In genomic region chr7:127635659-127636285, GRCh38 we compare ENCODE assay signal across 20 cellular contexts. TPM values are rescaled to one million over a fixed set of nuclear protein-coding genes. Genes with fewer than 3 reads are reported as not detected.
A peak's percentile ranks its signal among the peaks of the same experiment; 100 is the strongest.
DNase-seq lines count a peak whose midpoint lies in the region; ATAC-seq and TF ChIP-seq lines count a peak whose summit lies in the region.
"Had no signal": no experiment of that assay in that cellular context is flagged by ENCODE, and none has a peak within 500 bp of the region (broad histone marks: within the 10 kb centered on the region; RNA-seq: fewer than 3 reads in every experiment).

No MANE protein-coding gene starts in this region.

- H3K4me2 ChIP-seq in OCI-LY3 (ENCODE audit: low read length) = no peak overlapping the region

- ATAC-seq in GM19463 (IDR thresholded peaks at IDR 0.05; ENCODE audit: unreplicated experiment) (peak; percentile 95), HG03442 (IDR thresholded peaks at IDR 0.05; ENCODE audit: unreplicated experiment) (peak; percentile 39), right lobe of liver (peak; percentile 20 to 94 (median 46))

- whole genome bisulfite sequencing in right lobe of liver (ENCODE audit: insufficient coverage, low coverage, low lambda C conversion rate, missing lambda C conversion rate) = 75% methylated on average over 1 of the region's 3 CpGs

- H3K9ac ChIP-seq in OCI-LY3 (ENCODE audit: low read length) = no peak overlapping the region

- no peak for TF ChIP-seq POLR2A in right lobe of liver (IDR thresholded peaks at IDR 0.05)

- no peaks in the 10 kb centered on the region for H4K20me1 ChIP-seq in OCI-LY3 (ENCODE audit: insufficient read depth, low read length)

- no peak overlapping the region for H2AFZ ChIP-seq in OCI-LY3 (ENCODE audit: low read depth, low read length)

- TF ChIP-seq CTCF in OCI-LY3 (IDR thresholded peaks at IDR 0.05; ENCODE audit: low read depth, low read length) (0 out of 2 replicates have a peak, but pooled peaks have one; percentile 9), right lobe of liver (IDR thresholded peaks at IDR 0.05) (no peak)

- no peaks in the 10 kb centered on the region for H3K9me3 ChIP-seq in OCI-LY3 (ENCODE audit: insufficient read depth, low read length)
- H3K9me3 ChIP-seq in right lobe of liver = no peaks in the 10 kb centered on the region
- H3K9me3 ChIP-seq: Caco-2, SJSA1 had no signal

- H3K36me3 ChIP-seq in OCI-LY3 (replicated peaks; ENCODE audit: low read depth, low read length) = no peaks in the 10 kb centered on the region
- no peaks in the 10 kb centered on the region for H3K36me3 ChIP-seq in right lobe of liver
- H3K36me3 ChIP-seq: SJSA1 had no signal

- no peaks in the 10 kb centered on the region for H3K79me2 ChIP-seq in OCI-LY3 (ENCODE audit: low read length)

- no peaks in the 10 kb centered on the region for H3K4me1 ChIP-seq in OCI-LY3 (ENCODE audit: low read length)
- peaks cover 0 to 7% (median 0%) of the 10 kb centered on the region in 4 donors for H3K4me1 ChIP-seq in right lobe of liver

- DNase-seq in right lobe of liver (no peak), NCI-H345 treated with DMSO at 0.1 percent for 48 hours (lab: John Stamatoyannopoulos, UW; ENCODE audit: unreplicated experiment) (no peak), HK-2 (ENCODE audit: unreplicated experiment) (no peak), hypothalamus (lab: John Stamatoyannopoulos, UW) (no peak)
- DNase-seq: ACHN, DMS153, H9, Karpas-422, MM.1S, NCI-H1105 treated with DMSO at 0.1 percent for 48 hours, NCI-H1694 treated with DMSO at 0.1 percent for 48 hours, NCI-H774, SW 1271 had no signal

- no peak overlapping the region for H3K27ac ChIP-seq in OCI-LY3 (ENCODE audit: low read length)
- H3K27ac ChIP-seq in right lobe of liver = peak overlapping the region in 1 of 3 donors; percentile 12
- H3K27ac ChIP-seq: SJSA1 had no signal

- H3K4me3 ChIP-seq in OCI-LY3 (ENCODE audit: low read length) (no peak overlapping the region), right lobe of liver (no peak overlapping the region)
- H3K4me3 ChIP-seq: SJSA1 had no signal

- H3K27me3 ChIP-seq in OCI-LY3 (ENCODE audit: low read depth, low read length) (peaks cover 2% of the 10 kb centered on the region; the same call in 1 of the 2 replicates), right lobe of liver (no peaks in the 10 kb centered on the region)
- H3K27me3 ChIP-seq: SJSA1 had no signal

- intact Hi-C loops in right lobe of liver (cut with DNase I) = no loop called here

RNA-seq across cellular contexts. Expression of gene SND1, which starts 16.2 kb away (rescaled TPM):
- total RNA-seq in right lobe of liver = 100 to 1,000 TPM in 5 of 6 experiments, 10 to 100 TPM in 1; 77.5 to 150 (median 126) TPM

RNA-seq across cellular contexts. Expression of gene PAX4, which starts 17.8 kb away (rescaled TPM):
- total RNA-seq in right lobe of liver = not detected
- total RNA-seq: Caco-2; H9; NCI-H460; SJSA1; T-helper 2 cell treated with Interferon-gamma antibody and Interleukin-4, amounts not matched to agents 100 ng/mL and 5 ng/mL, for 36 hours had no signal

RNA-seq across cellular contexts. Expression of gene FSCN3, which starts 42.2 kb away (rescaled TPM):
- 1 to 10 TPM in 2 of 6 experiments, under 1 TPM in 1, not detected in 3; 0.68 to 1.5 (median 1.2) TPM for total RNA-seq in right lobe of liver

RNA-seq across cellular contexts. Expression of gene ARF5, which starts 47.6 kb away (rescaled TPM):
- 100 to 1,000 TPM in 1 of 6 experiments, 10 to 100 TPM in 5; 51.7 to 105 (median 60.8) TPM for total RNA-seq in right lobe of liver

RNA-seq across cellular contexts. Expression of gene GCC1, which starts 50.4 kb away (rescaled TPM):
- 10 to 100 TPM in 3 of 6 experiments, 1 to 10 TPM in 3; 9.4 to 11.7 (median 10.0) TPM for total RNA-seq in right lobe of liver

Comparison
In these comparisons a context has a peak if more than half of its experiments do, and no peak if none do; other contexts are left out.
1. ATAC-seq: peak in every context shown above with its lines; median percentile 95 in GM19463; 46 in right lobe of liver; 39 in HG03442.